Comparison of ENCODE assay signal across 1 cellular context in the genomic region with DNA sequence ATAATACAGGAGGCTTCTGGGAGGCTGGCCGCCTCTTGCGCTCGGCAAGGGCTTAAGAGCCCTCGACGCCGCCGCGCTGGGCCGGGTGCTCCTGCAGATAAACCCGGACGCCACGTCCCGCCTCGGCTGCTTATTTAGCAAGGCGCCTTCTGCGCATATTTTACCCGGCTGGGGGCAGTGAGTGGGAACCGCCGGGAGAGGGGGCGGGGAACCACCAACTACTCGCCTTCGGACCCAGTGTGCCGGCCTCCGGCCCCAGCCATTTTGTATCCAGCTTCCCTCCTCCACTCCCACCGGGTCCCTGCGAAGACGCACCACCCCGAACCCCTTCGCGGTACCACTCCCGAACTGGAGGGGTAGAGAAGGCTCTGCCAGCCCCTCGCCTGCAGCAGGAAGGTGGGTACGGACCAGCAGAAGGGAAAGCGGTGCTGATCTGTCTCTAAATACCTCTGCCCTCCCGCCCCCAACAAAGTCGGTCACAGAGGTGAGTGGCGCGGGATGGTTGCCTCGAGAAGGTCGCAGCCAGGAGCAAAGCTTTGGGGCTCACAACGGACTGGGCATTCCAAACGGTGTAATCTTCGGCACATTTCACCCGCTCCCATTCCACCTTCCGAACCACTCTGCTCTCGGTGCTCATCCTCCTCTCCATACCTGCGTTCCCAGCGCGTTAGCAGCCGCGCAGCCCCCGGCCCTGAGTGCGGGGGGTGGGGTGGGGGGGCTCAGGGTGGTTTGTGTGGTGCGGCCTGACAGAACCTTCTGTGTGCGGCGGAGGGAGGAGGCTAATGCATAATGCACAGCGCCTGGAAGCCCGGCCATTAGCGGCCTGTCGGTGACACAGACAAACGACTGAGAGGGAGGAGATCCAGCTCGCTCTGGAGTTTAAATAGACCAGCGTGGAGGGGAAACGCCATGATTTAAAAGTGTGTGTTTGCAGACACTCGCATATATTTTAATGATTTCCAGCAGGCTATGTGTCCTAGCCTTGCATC.
TF ChIP-seq lines count a peak whose summit lies in the region.

No MANE protein-coding gene starts in this region.

TF ChIP-seq in GM23338, 12 proteins besides CTCF, POLR2A, EP300 and RAD21 (continued from another document):
- no peak for TF ChIP-seq ZNF331 (CRISPR knock-in tag; IDR thresholded peaks at IDR 0.05; ENCODE audit: low read depth)
- TF ChIP-seq EZH2 (IDR thresholded peaks at IDR 0.05; ENCODE audit: low read depth, unreplicated experiment) = no peak
- TF ChIP-seq EZH2phosphoT487 (IDR thresholded peaks at IDR 0.05; ENCODE audit: unreplicated experiment) = no peak
- TF ChIP-seq, protein P1, sequence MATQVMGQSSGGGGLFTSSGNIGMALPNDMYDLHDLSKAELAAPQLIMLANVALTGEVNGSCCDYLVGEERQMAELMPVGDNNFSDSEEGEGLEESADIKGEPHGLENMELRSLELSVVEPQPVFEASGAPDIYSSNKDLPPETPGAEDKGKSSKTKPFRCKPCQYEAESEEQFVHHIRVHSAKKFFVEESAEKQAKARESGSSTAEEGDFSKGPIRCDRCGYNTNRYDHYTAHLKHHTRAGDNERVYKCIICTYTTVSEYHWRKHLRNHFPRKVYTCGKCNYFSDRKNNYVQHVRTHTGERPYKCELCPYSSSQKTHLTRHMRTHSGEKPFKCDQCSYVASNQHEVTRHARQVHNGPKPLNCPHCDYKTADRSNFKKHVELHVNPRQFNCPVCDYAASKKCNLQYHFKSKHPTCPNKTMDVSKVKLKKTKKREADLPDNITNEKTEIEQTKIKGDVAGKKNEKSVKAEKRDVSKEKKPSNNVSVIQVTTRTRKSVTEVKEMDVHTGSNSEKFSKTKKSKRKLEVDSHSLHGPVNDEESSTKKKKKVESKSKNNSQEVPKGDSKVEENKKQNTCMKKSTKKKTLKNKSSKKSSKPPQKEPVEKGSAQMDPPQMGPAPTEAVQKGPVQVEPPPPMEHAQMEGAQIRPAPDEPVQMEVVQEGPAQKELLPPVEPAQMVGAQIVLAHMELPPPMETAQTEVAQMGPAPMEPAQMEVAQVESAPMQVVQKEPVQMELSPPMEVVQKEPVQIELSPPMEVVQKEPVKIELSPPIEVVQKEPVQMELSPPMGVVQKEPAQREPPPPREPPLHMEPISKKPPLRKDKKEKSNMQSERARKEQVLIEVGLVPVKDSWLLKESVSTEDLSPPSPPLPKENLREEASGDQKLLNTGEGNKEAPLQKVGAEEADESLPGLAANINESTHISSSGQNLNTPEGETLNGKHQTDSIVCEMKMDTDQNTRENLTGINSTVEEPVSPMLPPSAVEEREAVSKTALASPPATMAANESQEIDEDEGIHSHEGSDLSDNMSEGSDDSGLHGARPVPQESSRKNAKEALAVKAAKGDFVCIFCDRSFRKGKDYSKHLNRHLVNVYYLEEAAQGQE (IDR thresholded peaks at IDR 0.05; ENCODE audit: unreplicated experiment) = no peak
- no peak for TF ChIP-seq STAT1 (IDR thresholded peaks at IDR 0.05; ENCODE audit: unreplicated experiment)
- TF ChIP-seq, protein P2, sequence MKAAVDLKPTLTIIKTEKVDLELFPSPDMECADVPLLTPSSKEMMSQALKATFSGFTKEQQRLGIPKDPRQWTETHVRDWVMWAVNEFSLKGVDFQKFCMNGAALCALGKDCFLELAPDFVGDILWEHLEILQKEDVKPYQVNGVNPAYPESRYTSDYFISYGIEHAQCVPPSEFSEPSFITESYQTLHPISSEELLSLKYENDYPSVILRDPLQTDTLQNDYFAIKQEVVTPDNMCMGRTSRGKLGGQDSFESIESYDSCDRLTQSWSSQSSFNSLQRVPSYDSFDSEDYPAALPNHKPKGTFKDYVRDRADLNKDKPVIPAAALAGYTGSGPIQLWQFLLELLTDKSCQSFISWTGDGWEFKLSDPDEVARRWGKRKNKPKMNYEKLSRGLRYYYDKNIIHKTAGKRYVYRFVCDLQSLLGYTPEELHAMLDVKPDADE (IDR thresholded peaks at IDR 0.05) = no peak
- TF ChIP-seq POLR2AphosphoS5 (IDR thresholded peaks at IDR 0.05; ENCODE audit: low read depth) = no peak
